In genomic region chr5:502325-503079, GRCh38 we compare ENCODE assay signal across 1 cellular context.
TF ChIP-seq lines count a peak whose summit lies in the region.

No MANE protein-coding gene starts in this region.

TF ChIP-seq in HepG2, 621 proteins besides CTCF, POLR2A, EP300 and RAD21:
- no peak for TF ChIP-seq GABPB1 (CRISPR knock-in tag; IDR thresholded peaks at IDR 0.05)
- TF ChIP-seq, protein P1, sequence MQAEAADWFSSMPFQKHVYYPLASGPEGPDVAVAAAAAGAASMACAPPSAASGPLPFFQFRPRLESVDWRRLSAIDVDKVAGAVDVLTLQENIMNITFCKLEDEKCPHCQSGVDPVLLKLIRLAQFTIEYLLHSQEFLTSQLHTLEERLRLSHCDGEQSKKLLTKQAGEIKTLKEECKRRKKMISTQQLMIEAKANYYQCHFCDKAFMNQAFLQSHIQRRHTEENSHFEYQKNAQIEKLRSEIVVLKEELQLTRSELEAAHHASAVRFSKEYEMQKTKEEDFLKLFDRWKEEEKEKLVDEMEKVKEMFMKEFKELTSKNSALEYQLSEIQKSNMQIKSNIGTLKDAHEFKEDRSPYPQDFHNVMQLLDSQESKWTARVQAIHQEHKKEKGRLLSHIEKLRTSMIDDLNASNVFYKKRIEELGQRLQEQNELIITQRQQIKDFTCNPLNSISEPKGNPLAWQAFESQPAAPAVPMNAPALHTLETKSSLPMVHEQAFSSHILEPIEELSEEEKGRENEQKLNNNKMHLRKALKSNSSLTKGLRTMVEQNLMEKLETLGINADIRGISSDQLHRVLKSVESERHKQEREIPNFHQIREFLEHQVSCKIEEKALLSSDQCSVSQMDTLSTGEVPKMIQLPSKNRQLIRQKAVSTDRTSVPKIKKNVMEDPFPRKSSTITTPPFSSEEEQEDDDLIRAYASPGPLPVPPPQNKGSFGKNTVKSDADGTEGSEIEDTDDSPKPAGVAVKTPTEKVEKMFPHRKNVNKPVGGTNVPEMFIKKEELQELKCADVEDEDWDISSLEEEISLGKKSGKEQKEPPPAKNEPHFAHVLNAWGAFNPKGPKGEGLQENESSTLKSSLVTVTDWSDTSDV (CRISPR knock-in tag; IDR thresholded peaks at IDR 0.05), result no peak
- TF ChIP-seq DNMT1 (CRISPR knock-in tag; IDR thresholded peaks at IDR 0.05), result no peak
- TF ChIP-seq ZNF772 (CRISPR knock-in tag; IDR thresholded peaks at IDR 0.05), result no peak
- TF ChIP-seq RFX5 (IDR thresholded peaks at IDR 0.05; ENCODE audit: low read depth, low read length), result no peak
- TF ChIP-seq ZFX (CRISPR knock-in tag; IDR thresholded peaks at IDR 0.05; ENCODE audit: low read depth), result no peak
- TF ChIP-seq, protein P2, sequence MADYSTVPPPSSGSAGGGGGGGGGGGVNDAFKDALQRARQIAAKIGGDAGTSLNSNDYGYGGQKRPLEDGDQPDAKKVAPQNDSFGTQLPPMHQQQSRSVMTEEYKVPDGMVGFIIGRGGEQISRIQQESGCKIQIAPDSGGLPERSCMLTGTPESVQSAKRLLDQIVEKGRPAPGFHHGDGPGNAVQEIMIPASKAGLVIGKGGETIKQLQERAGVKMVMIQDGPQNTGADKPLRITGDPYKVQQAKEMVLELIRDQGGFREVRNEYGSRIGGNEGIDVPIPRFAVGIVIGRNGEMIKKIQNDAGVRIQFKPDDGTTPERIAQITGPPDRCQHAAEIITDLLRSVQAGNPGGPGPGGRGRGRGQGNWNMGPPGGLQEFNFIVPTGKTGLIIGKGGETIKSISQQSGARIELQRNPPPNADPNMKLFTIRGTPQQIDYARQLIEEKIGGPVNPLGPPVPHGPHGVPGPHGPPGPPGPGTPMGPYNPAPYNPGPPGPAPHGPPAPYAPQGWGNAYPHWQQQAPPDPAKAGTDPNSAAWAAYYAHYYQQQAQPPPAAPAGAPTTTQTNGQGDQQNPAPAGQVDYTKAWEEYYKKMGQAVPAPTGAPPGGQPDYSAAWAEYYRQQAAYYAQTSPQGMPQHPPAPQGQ (CRISPR knock-in tag; IDR thresholded peaks at IDR 0.05; ENCODE audit: borderline replicate concordance), result no peak
- no peak for TF ChIP-seq ESRRA (CRISPR knock-in tag; IDR thresholded peaks at IDR 0.05; ENCODE audit: low read depth)
- no peak for TF ChIP-seq MLX (CRISPR knock-in tag; IDR thresholded peaks at IDR 0.05)
- no peak for TF ChIP-seq ZNF572 (CRISPR knock-in tag; IDR thresholded peaks at IDR 0.05)
- TF ChIP-seq HNRNPH1 (optimal IDR thresholded peaks at IDR 0.05; ENCODE audit: low read depth, low read length), result no peak
- no peak for TF ChIP-seq NCOA5 (CRISPR knock-in tag; IDR thresholded peaks at IDR 0.05)
- TF ChIP-seq MNT (IDR thresholded peaks at IDR 0.05), result no peak
- TF ChIP-seq ZBTB49 (CRISPR knock-in tag; IDR thresholded peaks at IDR 0.05; ENCODE audit: borderline replicate concordance), result no peak
TF ChIP-seq in HepG2: peak in this region for 0.
